ENCODE assay signal across 8 cellular contexts in the genomic region with DNA sequence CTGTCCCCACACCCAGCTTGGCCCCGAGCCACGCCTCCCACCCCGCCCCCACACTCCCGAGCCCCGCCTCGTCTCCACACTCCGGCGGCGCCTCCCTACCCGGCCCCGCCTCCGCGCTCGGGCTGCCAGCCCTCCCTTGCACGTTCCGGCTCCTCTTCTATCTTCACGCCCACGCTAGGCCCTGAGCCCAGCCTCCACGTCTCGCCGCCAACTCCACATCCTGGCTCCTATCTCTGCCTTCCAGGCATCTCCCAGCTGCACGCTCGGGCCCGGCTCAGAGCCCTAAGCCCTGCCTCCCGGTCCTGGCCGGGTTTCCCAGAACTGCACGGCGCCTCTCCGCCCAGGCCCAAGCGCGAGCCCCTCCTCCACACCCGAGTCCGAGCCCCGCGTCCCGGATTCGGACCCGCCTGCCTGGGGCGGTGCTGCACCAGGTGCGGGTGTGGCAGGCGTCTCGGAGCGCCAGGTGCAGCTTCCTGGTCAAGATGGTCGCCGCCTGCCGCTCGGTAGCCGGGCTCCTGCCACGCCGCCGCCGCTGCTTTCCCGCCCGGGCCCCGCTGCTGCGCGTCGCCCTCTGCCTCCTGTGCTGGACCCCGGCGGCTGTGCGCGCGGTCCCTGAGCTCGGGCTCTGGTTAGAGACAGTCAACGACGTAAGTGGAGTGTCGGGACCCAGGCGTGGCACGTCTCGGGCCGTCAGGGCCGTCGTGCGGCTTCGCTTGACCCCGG. TPM values are rescaled to one million over a fixed set of nuclear protein-coding genes. Genes with fewer than 3 reads are reported as not detected.
DNase-seq lines count a peak whose midpoint lies in the region; ATAC-seq, FAIRE-seq and TF ChIP-seq lines count a peak whose summit lies in the region.

A gene with protein sequence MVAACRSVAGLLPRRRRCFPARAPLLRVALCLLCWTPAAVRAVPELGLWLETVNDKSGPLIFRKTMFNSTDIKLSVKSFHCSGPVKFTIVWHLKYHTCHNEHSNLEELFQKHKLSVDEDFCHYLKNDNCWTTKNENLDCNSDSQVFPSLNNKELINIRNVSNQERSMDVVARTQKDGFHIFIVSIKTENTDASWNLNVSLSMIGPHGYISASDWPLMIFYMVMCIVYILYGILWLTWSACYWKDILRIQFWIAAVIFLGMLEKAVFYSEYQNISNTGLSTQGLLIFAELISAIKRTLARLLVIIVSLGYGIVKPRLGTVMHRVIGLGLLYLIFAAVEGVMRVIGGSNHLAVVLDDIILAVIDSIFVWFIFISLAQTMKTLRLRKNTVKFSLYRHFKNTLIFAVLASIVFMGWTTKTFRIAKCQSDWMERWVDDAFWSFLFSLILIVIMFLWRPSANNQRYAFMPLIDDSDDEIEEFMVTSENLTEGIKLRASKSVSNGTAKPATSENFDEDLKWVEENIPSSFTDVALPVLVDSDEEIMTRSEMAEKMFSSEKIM (plus strand): TSS at position 160 of the 723 bp plus-strand sequence. CDS start 323 bp downstream, at position 483.

- ATAC-seq in HG03175 (IDR thresholded peaks at IDR 0.05; ENCODE audit: unreplicated experiment): peak; percentile 60
- ATAC-seq in WTC11: peak; percentile 29
- ATAC-seq in central memory CD8-positive, alpha-beta T cell (replicated peaks; ENCODE audit: extremely low read depth, poor library complexity, severe bottlenecking): peak; percentile 3

- H3K9me3 Mint-ChIP-seq in WTC11: no peaks in the 10 kb centered on the region
- no peaks in the 10 kb centered on the region for H3K9me3 Mint-ChIP-seq in central memory CD8-positive, alpha-beta T cell

- H3K36me3 ChIP-seq in keratinocyte (ENCODE audit: control insufficient read depth in 2 of 2, extremely low read depth in 1 of 2, insufficient read depth in 2 of 2, low read length in 2 of 2): peaks cover 1 to 5% of the 10 kb centered on the region in 2 experiments

- CTCF ChIA-PET in WTC11 (lab: Charles Lee): interaction anchor here (0.8 to 1.5 kb wide), 6 partner anchors 148 to 571 kb away, joined by 3 to 4 read pairs (median 3); no protein-coding TSS in a partner anchor

- H3K9me1 ChIP-seq in keratinocyte (ENCODE audit: control insufficient read depth, extremely low read depth, insufficient read depth, low read length): peaks cover 5% of the 10 kb centered on the region

- POLR2A ChIA-PET in WTC11 (lab: Charles Lee): interaction anchor here (0.5 to 1.3 kb wide), 6 partner anchors 11 to 325 kb away, joined by 3 to 8 read pairs (median 3); a partner anchor contains a TSS

- peak within 1 kb of the TSS; percentile 100 for H2AFZ ChIP-seq in keratinocyte (ENCODE audit: control insufficient read depth, low read length)

- TF ChIP-seq POLR2A in GM18951 (IDR thresholded peaks at IDR 0.05; ENCODE audit: extremely low read depth, insufficient read depth, insufficient read length): peak; percentile 74

- in situ Hi-C loops in GM18951 (cut with MboI; ENCODE audit: low sequenced_read_pairs, unreplicated experiment): no loop called here

- peaks cover 24% of the 10 kb centered on the region for H3K4me1 Mint-ChIP-seq in WTC11
- H3K4me1 Mint-ChIP-seq in central memory CD8-positive, alpha-beta T cell: peaks cover 44% of the 10 kb centered on the region

- H3K79me2 ChIP-seq in keratinocyte (ENCODE audit: control insufficient read depth, insufficient read depth, low read length): peaks cover 31% of the 10 kb centered on the region

- H3K27ac Mint-ChIP-seq in WTC11: peak within 1 kb of the TSS; percentile 94
- H3K27ac Mint-ChIP-seq in central memory CD8-positive, alpha-beta T cell (ENCODE audit: low read depth): peak within 1 kb of the TSS; percentile 82

- DNase-seq in AG09309 (ENCODE audit: low read depth) (peak; percentile 92), NCI-H226 (peak; percentile 95), WTC11 (ENCODE audit: low spot score) (peak; percentile 79), keratinocyte (ENCODE audit: low read depth, low spot score) (peak; percentile 74)
- peak; percentile 89 to 97 for DNase-seq in central memory CD8-positive, alpha-beta T cell (ENCODE audit: low spot score in 2 of 2)
- peak; percentile 96 to 97 for DNase-seq in stimulated activated CD4-positive, alpha-beta T cell treated with anti-CD3 and anti-CD28 coated beads, Interleukin-15, amount 100 ng/mL, for 1 hour (ENCODE audit: low read depth in 1 of 2, low spot score in 1 of 2)

- H3K9ac ChIP-seq in keratinocyte (ENCODE audit: control insufficient read depth, extremely low read depth, insufficient read depth, low read length): peak within 1 kb of the TSS; percentile 89

- peaks cover 3% of the 10 kb centered on the region; the same call in 1 of the 2 replicates for H3K36me3 Mint-ChIP-seq in WTC11
- H3K36me3 Mint-ChIP-seq in central memory CD8-positive, alpha-beta T cell (ENCODE audit: insufficient read depth): peaks cover 6% of the 10 kb centered on the region

- H3K27ac ChIP-seq in keratinocyte (ENCODE audit: control insufficient read depth, insufficient read depth, low read length): peak within 1 kb of the TSS; percentile 81

- H4K20me1 ChIP-seq in keratinocyte (ENCODE audit: control insufficient read depth, extremely low read depth, insufficient read depth, low read length): no peaks in the 10 kb centered on the region

- peak within 1 kb of the TSS; percentile 92 for H3K4me3 Mint-ChIP-seq in WTC11
- H3K4me3 Mint-ChIP-seq in central memory CD8-positive, alpha-beta T cell: peak within 1 kb of the TSS; percentile 67

- TF ChIP-seq CTCF in AG09309 (IDR thresholded peaks at IDR 0.05; ENCODE audit: control insufficient read depth, insufficient read depth, low read depth, low read length, missing control alignments): no peak
- no peak for TF ChIP-seq CTCF in WTC11 (IDR thresholded peaks at IDR 0.05)
- TF ChIP-seq CTCF in keratinocyte (optimal IDR thresholded peaks at IDR 0.05 in 1 of 3, IDR thresholded peaks at IDR 0.05 in 1 of 3, conservative IDR thresholded peaks at IDR 0.05 in 1 of 3; ENCODE audit: extremely low read depth in 1 of 3, insufficient read depth in 2 of 3, low read length in 3 of 3): no peak

- peaks cover 17% of the 10 kb centered on the region for H3K4me1 ChIP-seq in keratinocyte (ENCODE audit: control insufficient read depth, extremely low read depth, insufficient read depth, low read length)

- FAIRE-seq in keratinocyte (lab: Jason Lieb, UNC): no peak

- H3K27me3 ChIP-seq in keratinocyte (ENCODE audit: control insufficient read depth, extremely low read depth, insufficient read depth, low read length): no peaks in the 10 kb centered on the region

- peak within 1 kb of the TSS; percentile 98 for H3K4me2 ChIP-seq in keratinocyte (ENCODE audit: control insufficient read depth, extremely low read depth, insufficient read depth, low read depth, low read length)

- H3K9me3 ChIP-seq in keratinocyte (ENCODE audit: control insufficient read depth, low read depth, low read length): no peaks in the 10 kb centered on the region

- H3K4me3 ChIP-seq in AG09309 (ENCODE audit: control insufficient read depth, low read depth, low read length) (peak within 1 kb of the TSS; percentile 95), keratinocyte (ENCODE audit: control insufficient read depth in 2 of 3, extremely low read depth in 1 of 3, insufficient read depth in 2 of 3, low read depth in 1 of 3, low read length in 3 of 3) (peak within 1 kb of the TSS; percentile 86 to 98 (median 94))

- dilution Hi-C loops in keratinocyte (cut with MboI; ENCODE audit: extremely low pct_ligation_motif_present, low sequenced_read_pairs): no loop called here

- peaks cover 18% of the 10 kb centered on the region for H3K27me3 Mint-ChIP-seq in WTC11 (ENCODE audit: low read depth)
- H3K27me3 Mint-ChIP-seq in central memory CD8-positive, alpha-beta T cell: no peaks in the 10 kb centered on the region

TF ChIP-seq in WTC11, 78 proteins besides CTCF, POLR2A, EP300 and RAD21 (continues in another document):
- TF ChIP-seq ZBTB21 (CRISPR knock-in tag; IDR thresholded peaks at IDR 0.05; ENCODE audit: borderline replicate concordance) (peak; percentile 80; the same call in 1 of the 2 replicates), JUN (CRISPR knock-in tag; IDR thresholded peaks at IDR 0.05) (no peak), NFYB (CRISPR knock-in tag; conservative IDR thresholded peaks at IDR 0.05; ENCODE audit: low read depth) (no peak)
- TF ChIP-seq, protein P1, sequence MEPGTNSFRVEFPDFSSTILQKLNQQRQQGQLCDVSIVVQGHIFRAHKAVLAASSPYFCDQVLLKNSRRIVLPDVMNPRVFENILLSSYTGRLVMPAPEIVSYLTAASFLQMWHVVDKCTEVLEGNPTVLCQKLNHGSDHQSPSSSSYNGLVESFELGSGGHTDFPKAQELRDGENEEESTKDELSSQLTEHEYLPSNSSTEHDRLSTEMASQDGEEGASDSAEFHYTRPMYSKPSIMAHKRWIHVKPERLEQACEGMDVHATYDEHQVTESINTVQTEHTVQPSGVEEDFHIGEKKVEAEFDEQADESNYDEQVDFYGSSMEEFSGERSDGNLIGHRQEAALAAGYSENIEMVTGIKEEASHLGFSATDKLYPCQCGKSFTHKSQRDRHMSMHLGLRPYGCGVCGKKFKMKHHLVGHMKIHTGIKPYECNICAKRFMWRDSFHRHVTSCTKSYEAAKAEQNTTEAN (CRISPR knock-in tag; IDR thresholded peaks at IDR 0.05): 0 out of 2 replicates have a peak, but pooled peaks have one; percentile 43

RNA-seq across cellular contexts. Expression of the gene that starts here (rescaled TPM):
- total RNA-seq in WTC11 (2021): 9.0 to 12.5 TPM (median 10.6 TPM) in 3 replicates
- 19.5 to 37.3 TPM (median 21.0 TPM) in 3 replicates for polyA plus RNA-seq in keratinocyte
- polyA plus RNA-seq in keratinocyte (2011; ENCODE audit: low read depth): 23.8 TPM
- 7.4 and 16.7 TPM in 2 replicates for polyA plus RNA-seq in keratinocyte (2011; cell fraction: cytosol; rRNA removed)
- 41.9 and 62.0 TPM in 2 replicates for polyA plus RNA-seq in keratinocyte (2011; cell fraction: nucleus; rRNA removed)
- 21.2 and 23.3 TPM in 2 replicates for polyA plus RNA-seq in keratinocyte (2012; ENCODE audit: low replicate concordance)
- polyA minus RNA-seq in keratinocyte: 10.6 to 23.5 TPM (median 13.7 TPM) in 3 replicates
- 21.3 TPM for polyA minus RNA-seq in keratinocyte (2011; cell fraction: cytosol; rRNA and poly(A)+ RNA removed)
- 57.7 and 90.8 TPM in 2 replicates for polyA minus RNA-seq in keratinocyte (2011; cell fraction: nucleus; rRNA and poly(A)+ RNA removed)

Comparison
In these comparisons a context has a peak if more than half of its experiments do, and no peak if none do; other contexts are left out.
1. Peak in every context shown above with its lines: DNase-seq, ATAC-seq, H3K4me3 ChIP-seq and H3K27ac ChIP-seq.
2. ATAC-seq: peak in every context shown above with its lines; median percentile 60 in HG03175; 29 in WTC11; 3 in central memory CD8-positive, alpha-beta T cell.